In the genomic region with DNA sequence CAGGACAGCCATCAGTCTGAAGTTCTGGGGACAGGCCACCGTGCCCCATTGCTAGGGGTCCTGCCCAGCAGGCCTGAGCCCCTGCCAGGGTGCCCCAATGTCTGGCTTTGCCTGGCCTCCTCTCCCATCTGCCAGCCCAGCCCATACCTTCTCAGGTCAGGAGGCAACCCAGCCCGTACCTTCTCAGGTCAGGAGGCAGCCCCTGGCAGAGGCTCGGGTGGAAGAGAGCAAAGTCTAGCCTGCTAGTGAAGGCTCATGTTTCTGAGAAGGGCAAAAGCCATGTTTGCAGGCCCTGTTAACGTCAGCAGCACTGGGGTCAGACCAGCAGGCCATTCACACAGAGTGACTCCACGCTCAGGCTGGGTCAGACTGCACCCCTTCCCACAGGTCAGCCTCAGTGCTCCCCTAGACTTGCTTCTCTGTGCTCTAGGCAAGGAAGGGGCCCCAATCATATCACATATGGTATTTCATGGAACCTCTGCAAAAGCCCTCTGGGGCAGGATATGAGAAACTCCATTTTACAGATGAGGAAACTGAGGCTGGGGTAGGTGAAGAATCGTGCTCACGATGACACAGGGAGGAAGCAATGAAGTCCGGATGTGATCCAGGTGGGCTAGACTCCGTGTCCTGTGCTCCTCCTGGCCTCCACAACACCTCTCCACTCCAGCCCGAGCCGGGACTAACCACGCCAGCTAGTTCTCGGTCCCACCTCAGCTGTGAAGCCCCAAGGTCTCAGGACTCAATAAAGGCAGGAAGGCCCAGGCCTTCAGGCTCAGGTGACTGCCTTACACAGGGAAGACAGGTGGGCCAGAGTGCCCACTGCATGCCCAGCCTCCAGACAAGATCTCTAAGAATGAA, we compare ENCODE assay signal across 21 cellular contexts. TPM values are rescaled to one million over a fixed set of nuclear protein-coding genes. Genes with fewer than 3 reads are reported as not detected.
A peak's percentile ranks its signal among the peaks of the same experiment; 100 is the strongest.
DNase-seq lines count a peak whose midpoint lies in the region; TF ChIP-seq lines count a peak whose summit lies in the region.
"Had no signal": no experiment of that assay in that cellular context is flagged by ENCODE, and none has a peak within 500 bp of the region (broad histone marks: within the 10 kb centered on the region; RNA-seq: fewer than 3 reads in every experiment).

No MANE protein-coding gene starts in this region.

- H3K9ac ChIP-seq in Karpas-422 (ENCODE audit: low read length), result 0 out of 2 replicates have a peak overlapping the region, but pooled peaks have one; percentile 10
- peak overlapping the region in 1 of 2 donors; percentile 17 for H3K9ac ChIP-seq in colonic mucosa (ENCODE audit: low read depth in 2 of 2, low read length in 2 of 2)

- intact Hi-C loops in colonic mucosa (cut with DNase I) (no loop called here), sigmoid colon (cut with DNase I) (no loop called here), testis (cut with DNase I; ENCODE audit: low total_unique reads) (no loop called here)

- no peaks in the 10 kb centered on the region; the same call in none of the 2 replicates for H4K20me1 ChIP-seq in Karpas-422 (ENCODE audit: insufficient read depth, low read depth, low read length)

- TF ChIP-seq CTCF in colonic mucosa (IDR thresholded peaks at IDR 0.05), result no peak
- no peak for TF ChIP-seq CTCF in mesothelial cell of epicardium (IDR thresholded peaks at IDR 0.05; ENCODE audit: unreplicated experiment)
- TF ChIP-seq CTCF in type B pancreatic cell (conservative IDR thresholded peaks at IDR 0.05), result no peak
- TF ChIP-seq CTCF in sigmoid colon (IDR thresholded peaks at IDR 0.05), result no peak
- TF ChIP-seq CTCF in testis (IDR thresholded peaks at IDR 0.05), result no peak

- H3K4me3 ChIP-seq in Karpas-422 (ENCODE audit: low read length), result no peak overlapping the region
- no peak overlapping the region for H3K4me3 ChIP-seq in colonic mucosa
- no peak overlapping the region for H3K4me3 ChIP-seq in sigmoid colon
- H3K4me3 ChIP-seq in testis, result no peak overlapping the region
- H3K4me3 ChIP-seq: HAP-1 had no signal

- 67 to 84% methylated on average over 13 of the region's 13 CpGs for WGBS in sigmoid colon, 2 donors
- 87 to 97% methylated on average over 10 to 13 of the region's 13 CpGs for WGBS in testis, 2 donors

- no peak overlapping the region for H3K4me2 ChIP-seq in Karpas-422 (ENCODE audit: low read depth, low read length, poor library complexity, severe bottlenecking)

- no peak for TF ChIP-seq EP300 in sigmoid colon (IDR thresholded peaks at IDR 0.05)

- H3K4me1 Mint-ChIP-seq in mesothelial cell of epicardium (peaks cover 32% of the 10 kb centered on the region), type B pancreatic cell (ENCODE audit: unreplicated experiment) (peaks cover 53% of the 10 kb centered on the region)
- H3K4me1 Mint-ChIP-seq: activated CD4-positive, alpha-beta T cell treated with anti-CD3 and anti-CD28 coated beads, Interleukin-2, amount 10 ng/mL, durations not matched to agents 7 days and 5 days; activated naive CD4-positive, alpha-beta T cell treated with anti-CD3 and anti-CD28 coated beads, Interleukin-2, amount 50 U/mL, for 24 hours had no signal

- H3K36me3 ChIP-seq in Karpas-422 (ENCODE audit: insufficient read depth, low read length), result no peaks in the 10 kb centered on the region
- no peaks in the 10 kb centered on the region for H3K36me3 ChIP-seq in colonic mucosa
- H3K36me3 ChIP-seq in sigmoid colon, result no peaks in the 10 kb centered on the region
- no peaks in the 10 kb centered on the region for H3K36me3 ChIP-seq in testis (ENCODE audit: low read depth, missing control alignments)
- H3K36me3 ChIP-seq: HAP-1 had no signal

- H3K9me3 Mint-ChIP-seq in mesothelial cell of epicardium (no peaks in the 10 kb centered on the region), type B pancreatic cell (no peaks in the 10 kb centered on the region)
- H3K9me3 Mint-ChIP-seq: activated CD4-positive, alpha-beta T cell treated with anti-CD3 and anti-CD28 coated beads, Interleukin-2, amount 10 ng/mL, durations not matched to agents 7 days and 5 days; activated naive CD4-positive, alpha-beta T cell treated with anti-CD3 and anti-CD28 coated beads, Interleukin-2, amount 50 U/mL, for 24 hours had no signal

- H3K4me1 ChIP-seq in Karpas-422 (ENCODE audit: low read length) (peaks cover 76% of the 10 kb centered on the region), colonic mucosa (no peaks in the 10 kb centered on the region), sigmoid colon (no peaks in the 10 kb centered on the region), testis (peaks cover 14% of the 10 kb centered on the region)
- H3K4me1 ChIP-seq: HAP-1 had no signal

- H3K27me3 ChIP-seq in Karpas-422 (ENCODE audit: low read length) (no peaks in the 10 kb centered on the region), colonic mucosa (no peaks in the 10 kb centered on the region), sigmoid colon (no peaks in the 10 kb centered on the region), testis (no peaks in the 10 kb centered on the region)

- peaks cover 49% of the 10 kb centered on the region for H3K79me2 ChIP-seq in Karpas-422 (ENCODE audit: low read length)

- H3K27ac ChIP-seq in Karpas-422 (ENCODE audit: low read length) (peak overlapping the region; percentile 37; the same call in 1 of the 2 replicates), colonic mucosa (peak overlapping the region; percentile 36), sigmoid colon (no peak overlapping the region), testis (no peak overlapping the region)
- H3K27ac ChIP-seq: HL-60 had no signal

- H3K36me3 Mint-ChIP-seq in mesothelial cell of epicardium (no peaks in the 10 kb centered on the region), type B pancreatic cell (peaks cover 14% of the 10 kb centered on the region)
- H3K36me3 Mint-ChIP-seq: activated naive CD4-positive, alpha-beta T cell treated with anti-CD3 and anti-CD28 coated beads, Interleukin-2, amount 50 U/mL, for 24 hours had no signal

- TF ChIP-seq POLR2A in sigmoid colon (IDR thresholded peaks at IDR 0.05) (no peak), testis (IDR thresholded peaks at IDR 0.05) (no peak)

- H3K4me3 Mint-ChIP-seq in mesothelial cell of epicardium (no peak overlapping the region), type B pancreatic cell (peak overlapping the region; percentile 60)
- H3K4me3 Mint-ChIP-seq: activated CD4-positive, alpha-beta T cell treated with anti-CD3 and anti-CD28 coated beads, Interleukin-2, amount 10 ng/mL, durations not matched to agents 7 days and 5 days; activated naive CD4-positive, alpha-beta T cell treated with anti-CD3 and anti-CD28 coated beads, Interleukin-2, amount 50 U/mL, for 24 hours had no signal

- H3K27me3 Mint-ChIP-seq in mesothelial cell of epicardium (ENCODE audit: low read depth) (no peaks in the 10 kb centered on the region), type B pancreatic cell (no peaks in the 10 kb centered on the region)

- H3K9me2 ChIP-seq in Karpas-422 (replicated peaks; ENCODE audit: insufficient read depth, low read length), result no peaks in the 10 kb centered on the region

- H3K9me3 ChIP-seq in Karpas-422 (ENCODE audit: low read length) (no peaks in the 10 kb centered on the region), colonic mucosa (no peaks in the 10 kb centered on the region), sigmoid colon (no peaks in the 10 kb centered on the region), testis (no peaks in the 10 kb centered on the region)
- H3K9me3 ChIP-seq: HAP-1 had no signal

- H3K27ac Mint-ChIP-seq in mesothelial cell of epicardium, result peak overlapping the region; percentile 88
- H3K27ac Mint-ChIP-seq in type B pancreatic cell, result peak overlapping the region; percentile 95
- H3K27ac Mint-ChIP-seq: activated CD4-positive, alpha-beta T cell treated with anti-CD3 and anti-CD28 coated beads, Interleukin-2, amount 10 ng/mL, durations not matched to agents 7 days and 5 days; activated naive CD4-positive, alpha-beta T cell treated with anti-CD3 and anti-CD28 coated beads, Interleukin-2, amount 50 U/mL, for 24 hours had no signal

- H2AFZ ChIP-seq in Karpas-422 (ENCODE audit: low read length), result no peak overlapping the region

- DNase-seq in Karpas-422 (no peak), colonic mucosa (no peak), mesothelial cell of epicardium (ENCODE audit: low spot score in 2 of 2, unreplicated experiment in 2 of 2) (no peak), type B pancreatic cell (ENCODE audit: extremely low spot score, unreplicated experiment) (no peak), C1 segment of cervical spinal cord (lab: John Stamatoyannopoulos, UW) (no peak), sigmoid colon (no peak), testis (no peak), NOMO-1 (lab: John Stamatoyannopoulos, UW; ENCODE audit: unreplicated experiment in 2 of 2) (no peak)
- DNase-seq: activated CD4-positive, alpha-beta T cell treated with anti-CD3 and anti-CD28 coated beads, Interleukin-2, amount 10 ng/mL, durations not matched to agents 7 days and 5 days; activated T-cell treated with anti-CD3 and anti-CD28 coated beads for 4 hours; AML-193; dermis blood vessel endothelial cell; glutamatergic neuron; KBM-7; mesendoderm; NCI-H1105; NCI-H748 treated with DMSO at 0.1 percent for 48 hours; stimulated activated CD4-positive, alpha-beta T cell treated with anti-CD3 and anti-CD28 coated beads, Interleukin-2, amount 100 ng/mL, for 48 hours had no signal

RNA-seq across cellular contexts. Expression of a gene that starts 9.5 kb away (rescaled TPM):
- total RNA-seq in Karpas-422 (2014; rRNA removed; shearing (Covaris generic); ENCODE audit: low replicate concordance), result 11.5 and 25.1 TPM in 2 replicates
- total RNA-seq in colonic mucosa, result 100 to 1,000 TPM; 156 to 213 TPM
- total RNA-seq in mesothelial cell of epicardium, result 45.5 to 50.7 TPM (median 48.3 TPM) in 3 replicates
- 164 and 375 TPM in 2 replicates for total RNA-seq in type B pancreatic cell (ENCODE audit: low replicate concordance)
- total RNA-seq in sigmoid colon, result 1 to 10 TPM in 1 of 4 donors, under 1 TPM in 2, not detected in 1; 0.33 to 1.5 (median 0.36) TPM
- 100 to 1,000 TPM in 1 of 3 donors, 10 to 100 TPM in 2; 14.4 to 104 (median 19.4) TPM for polyA plus RNA-seq in sigmoid colon
- 1 to 10 TPM; 8.7 to 9.2 TPM for total RNA-seq in testis
- polyA plus RNA-seq in testis (ENCODE audit: insufficient read depth, low read depth, low replicate concordance), result 11.9 TPM

Comparison
In these comparisons a context has a peak if more than half of its experiments do, and no peak if none do; other contexts are left out.
1. H3K27ac ChIP-seq: peak in Karpas-422 (single experiment) and colonic mucosa (single experiment); none in sigmoid colon (0 of 4) and testis (0 of 2).